ENCODE assay signal across 23 cellular contexts in the genomic region with DNA sequence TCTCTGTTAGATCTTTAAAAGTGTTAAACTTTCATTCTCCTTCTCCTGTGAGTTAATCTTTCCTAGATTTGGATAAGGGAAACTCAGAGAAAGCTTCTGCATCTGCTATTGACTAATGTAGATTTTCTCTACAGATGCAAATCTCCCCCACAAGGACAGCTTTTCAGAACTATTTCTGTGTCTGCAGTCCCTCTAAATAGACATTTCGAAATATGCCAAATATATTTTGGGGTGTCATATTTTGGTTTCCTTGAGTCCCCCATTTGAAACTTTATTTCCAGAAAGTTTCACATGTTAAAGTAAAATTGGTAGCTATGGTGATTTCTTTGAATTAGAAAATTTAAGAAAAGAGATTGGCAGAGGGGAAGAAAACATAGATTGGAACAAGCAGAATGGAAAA.
DNase-seq lines count a peak whose midpoint lies in the region; ATAC-seq, FAIRE-seq and TF ChIP-seq lines count a peak whose summit lies in the region.
"Had no signal": no experiment of that assay in that cellular context is flagged by ENCODE, and none has a peak within 500 bp of the region (broad histone marks: within the 10 kb centered on the region; RNA-seq: fewer than 3 reads in every experiment).

No MANE protein-coding gene starts in this region.

- CTCF ChIA-PET in GM12878 (lab: Yijun Ruan, JAX), result no interaction called here

- FAIRE-seq in GM12878 (lab: Jason Lieb, UNC) (peak; percentile 77), kidney (lab: Jason Lieb, UNC) (no peak)
- FAIRE-seq: A204.1, G401.6, H1, HepG2 had no signal

- H3K9ac ChIP-seq in GM12878 (ENCODE audit: control insufficient read depth, insufficient read depth, low read length) (no peak overlapping the region), kidney (ENCODE audit: low read length in 2 of 2) (no peak overlapping the region)

- peaks cover 15% of the 10 kb centered on the region for H3K36me3 Mint-ChIP-seq in stimulated activated memory B cell treated with anti-CD40 and anti-IgM and Interleukin-4, amounts not matched to agents 10 μg/mL and 1 μg/mL and 100 μg/mL, for 72 hours
- H3K36me3 Mint-ChIP-seq: CD4-positive, CD25-positive, alpha-beta regulatory T cell; CD8-positive, alpha-beta memory T cell had no signal

- no peak for DNase-seq in GM12878 (ENCODE audit: low read depth, low spot score)
- DNase-seq in kidney, result no peak
- no peak for DNase-seq in DMS114 treated with DMSO at 0.1 percent for 48 hours (lab: John Stamatoyannopoulos, UW; ENCODE audit: unreplicated experiment)
- no peak for DNase-seq in MV-4-11 (lab: John Stamatoyannopoulos, UW)
- DNase-seq in NOMO-1 treated with DMSO at 0.1 percent for 48 hours (lab: John Stamatoyannopoulos, UW; ENCODE audit: unreplicated experiment), result no peak
- DNase-seq: ACHN; BE2C; C1 segment of cervical spinal cord; CD4-positive, CD25-positive, alpha-beta regulatory T cell; CD8-positive, alpha-beta memory T cell; COR-L47; DMS 273 treated with DMSO at 0.1 percent for 48 hours; H9; Kasumi-1; KBM-7 had no signal

- RAD21 ChIA-PET in GM12878 (lab: Charles Lee; ENCODE audit: unreplicated experiment), result no interaction called here

- TF ChIP-seq RAD21 in GM12878 (IDR thresholded peaks at IDR 0.05; ENCODE audit: insufficient read depth, low read depth, low read length), result no peak

- no TSS peak for BruUV-seq in GM12878 (replicated peaks; lab: Mats Ljungman, UMichigan)

- no peak overlapping the region for H2AFZ ChIP-seq in GM12878 (ENCODE audit: control insufficient read depth, low read depth, low read length)

- peaks cover 5% of the 10 kb centered on the region; the same call in 2 of the 3 replicates for H3K9me3 ChIP-seq in GM12878 (replicated peaks; ENCODE audit: control insufficient read depth, insufficient read depth, low read length)
- H3K9me3 ChIP-seq in kidney (ENCODE audit: control insufficient read depth in 1 of 2, low read length in 2 of 2), result no peaks in the 10 kb centered on the region
- H3K9me3 ChIP-seq: BE2C had no signal

- TF ChIP-seq EP300 in GM12878 (IDR thresholded peaks at IDR 0.05; ENCODE audit: borderline replicate concordance in 1 of 2, control insufficient read depth in 1 of 2, low read depth in 2 of 2, low read length in 2 of 2), result no peak

- H3K79me2 ChIP-seq in GM12878 (ENCODE audit: control insufficient read depth, insufficient read depth, low read length), result no peaks in the 10 kb centered on the region; the same call in none of the 2 replicates

- peaks cover 3% of the 10 kb centered on the region for H3K9me3 Mint-ChIP-seq in stimulated activated memory B cell treated with anti-CD40 and anti-IgM and Interleukin-4, amounts not matched to agents 10 μg/mL and 1 μg/mL and 100 μg/mL, for 72 hours
- H3K9me3 Mint-ChIP-seq: H9 had no signal

- H3K4me3 Mint-ChIP-seq in stimulated activated memory B cell treated with anti-CD40 and anti-IgM and Interleukin-4, amounts not matched to agents 10 μg/mL and 1 μg/mL and 100 μg/mL, for 72 hours, result no peak overlapping the region
- H3K4me3 Mint-ChIP-seq: CD4-positive, CD25-positive, alpha-beta regulatory T cell; CD8-positive, alpha-beta memory T cell; H9 had no signal

- in situ Hi-C loops in GM12878 (cut with MboI), result no loop called here

- TF ChIP-seq CTCF in GM12878 (IDR thresholded peaks at IDR 0.05 in 2 of 3, conservative IDR thresholded peaks at IDR 0.05 in 1 of 3; ENCODE audit: control insufficient read depth in 2 of 3, extremely low read depth in 1 of 3, insufficient read depth in 1 of 3, low read depth in 3 of 3, low read length in 3 of 3) (no peak), kidney (IDR thresholded peaks at IDR 0.05; ENCODE audit: borderline replicate concordance, extremely low read depth, insufficient read depth) (no peak)

- 0% methylated on average over 1 of the region's 1 CpG for WGBS in GM12878 (ENCODE audit: insufficient coverage, insufficient replicate concordance, low lambda C conversion rate, missing lambda C conversion rate)

- H3K4me1 ChIP-seq in GM12878 (ENCODE audit: control insufficient read depth, insufficient read depth, low read length) (peaks cover 3% of the 10 kb centered on the region; the same call in 1 of the 2 replicates), kidney (ENCODE audit: control insufficient read depth in 1 of 2, insufficient read depth in 1 of 2, low read depth in 1 of 2, low read length in 2 of 2) (no peaks in the 10 kb centered on the region)

- H3K4me3 ChIP-seq in GM12878, result no peak overlapping the region
- H3K4me3 ChIP-seq in kidney (ENCODE audit: low read length in 2 of 2), result no peak overlapping the region

- no peaks in the 10 kb centered on the region for H3K36me3 ChIP-seq in GM12878 (ENCODE audit: control insufficient read depth in 2 of 2, insufficient read depth in 2 of 2, low read length in 1 of 2)
- no peaks in the 10 kb centered on the region for H3K36me3 ChIP-seq in kidney (ENCODE audit: control insufficient read depth in 1 of 2, insufficient read depth in 2 of 2, low read length in 2 of 2)
- H3K36me3 ChIP-seq: BE2C had no signal

- no peaks in the 10 kb centered on the region for H4K20me1 ChIP-seq in GM12878 (ENCODE audit: control insufficient read depth, insufficient read depth)

- no peak overlapping the region for H3K4me2 ChIP-seq in GM12878 (ENCODE audit: control insufficient read depth, insufficient read depth)

- no peaks in the 10 kb centered on the region for H3K27me3 ChIP-seq in GM12878 (replicated peaks in 1 of 2; ENCODE audit: control insufficient read depth in 2 of 2, insufficient read depth in 2 of 2, low read length in 1 of 2)
- H3K27me3 ChIP-seq: BE2C had no signal

- no peak overlapping the region for H3K27ac ChIP-seq in GM12878 (ENCODE audit: control insufficient read depth, insufficient read depth)
- no peak overlapping the region for H3K27ac ChIP-seq in kidney (ENCODE audit: low read depth in 2 of 2, low read length in 2 of 2)

- TF ChIP-seq POLR2A in GM12878 (IDR thresholded peaks at IDR 0.05; ENCODE audit: low read depth, low read length), result no peak

- SMC1A ChIA-PET in GM12878 (lab: Charles Lee; ENCODE audit: uncharacterized antibody, unreplicated experiment), result interaction anchor here (1.5 kb wide), 1 partner anchor 17 kb away, joined by 3 read pairs; no protein-coding TSS in a partner anchor

- POLR2A ChIA-PET in GM12878 (lab: Charles Lee), result no interaction called here

- ATAC-seq in GM18511 (IDR thresholded peaks at IDR 0.05; ENCODE audit: unreplicated experiment) (peak; percentile 34), HG02885 (IDR thresholded peaks at IDR 0.05; ENCODE audit: poor library complexity, unreplicated experiment) (peak; percentile 57), GM12878 (no peak)
- ATAC-seq in stimulated activated memory B cell treated with anti-CD40 and anti-IgM and Interleukin-4, amounts not matched to agents 10 μg/mL and 1 μg/mL and 100 μg/mL, for 72 hours, result no peak
- ATAC-seq: HepG2 had no signal

- intact Hi-C loops in GM12878 (cut with micrococcal nuclease; ENCODE audit: unreplicated experiment) (no loop called here), kidney (cut with DNase I) (no loop called here)

- peaks cover 25% of the 10 kb centered on the region for H3K4me1 Mint-ChIP-seq in stimulated activated memory B cell treated with anti-CD40 and anti-IgM and Interleukin-4, amounts not matched to agents 10 μg/mL and 1 μg/mL and 100 μg/mL, for 72 hours
- H3K4me1 Mint-ChIP-seq: CD4-positive, CD25-positive, alpha-beta regulatory T cell; CD8-positive, alpha-beta memory T cell had no signal

- H3K27ac Mint-ChIP-seq in stimulated activated memory B cell treated with anti-CD40 and anti-IgM and Interleukin-4, amounts not matched to agents 10 μg/mL and 1 μg/mL and 100 μg/mL, for 72 hours, result peak overlapping the region; percentile 13
- H3K27ac Mint-ChIP-seq: CD4-positive, CD25-positive, alpha-beta regulatory T cell; CD8-positive, alpha-beta memory T cell had no signal

- no peaks in the 10 kb centered on the region for H3K27me3 Mint-ChIP-seq in stimulated activated memory B cell treated with anti-CD40 and anti-IgM and Interleukin-4, amounts not matched to agents 10 μg/mL and 1 μg/mL and 100 μg/mL, for 72 hours
- H3K27me3 Mint-ChIP-seq: CD4-positive, CD25-positive, alpha-beta regulatory T cell; CD8-positive, alpha-beta memory T cell; IgD-negative memory B cell had no signal

TF ChIP-seq in GM12878, 131 proteins besides CTCF, POLR2A, EP300 and RAD21 (continues in another document):
- TF ChIP-seq CBX5 (IDR thresholded peaks at IDR 0.05; ENCODE audit: low read depth) (no peak), MEF2A (IDR thresholded peaks at IDR 0.05; ENCODE audit: insufficient read depth, low read depth, low read length) (peak; percentile 97), CEBPB (IDR thresholded peaks at IDR 0.05; ENCODE audit: borderline replicate concordance in 1 of 2, low read depth in 2 of 2, low read length in 2 of 2) (0 out of 4 replicates have a peak, but pooled peaks of 1 of the 2 experiments have one; percentile 24), FOXM1 (IDR thresholded peaks at IDR 0.05; ENCODE audit: low read depth, low read length) (peak; percentile 51; the same call in 1 of the 2 replicates), PML (IDR thresholded peaks at IDR 0.05; ENCODE audit: low read length) (no peak), SP1 (IDR thresholded peaks at IDR 0.05; ENCODE audit: low read depth, low read length) (no peak), IKZF1 (conservative IDR thresholded peaks at IDR 0.05) (no peak)
- TF ChIP-seq, protein P1, sequence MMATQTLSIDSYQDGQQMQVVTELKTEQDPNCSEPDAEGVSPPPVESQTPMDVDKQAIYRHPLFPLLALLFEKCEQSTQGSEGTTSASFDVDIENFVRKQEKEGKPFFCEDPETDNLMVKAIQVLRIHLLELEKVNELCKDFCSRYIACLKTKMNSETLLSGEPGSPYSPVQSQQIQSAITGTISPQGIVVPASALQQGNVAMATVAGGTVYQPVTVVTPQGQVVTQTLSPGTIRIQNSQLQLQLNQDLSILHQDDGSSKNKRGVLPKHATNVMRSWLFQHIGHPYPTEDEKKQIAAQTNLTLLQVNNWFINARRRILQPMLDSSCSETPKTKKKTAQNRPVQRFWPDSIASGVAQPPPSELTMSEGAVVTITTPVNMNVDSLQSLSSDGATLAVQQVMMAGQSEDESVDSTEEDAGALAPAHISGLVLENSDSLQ (IDR thresholded peaks at IDR 0.05), result no peak

Comparison
In these comparisons a context has a peak if more than half of its experiments do, and no peak if none do; other contexts are left out.
1. ATAC-seq: peak in GM18511 (single experiment) and HG02885 (single experiment); none in GM12878 (single experiment) and stimulated activated memory B cell treated with anti-CD40 and anti-IgM and Interleukin-4, amounts not matched to agents 10 μg/mL and 1 μg/mL and 100 μg/mL, for 72 hours (single experiment).